Comparison of ENCODE assay signal across 8 cellular contexts in the genomic region with DNA sequence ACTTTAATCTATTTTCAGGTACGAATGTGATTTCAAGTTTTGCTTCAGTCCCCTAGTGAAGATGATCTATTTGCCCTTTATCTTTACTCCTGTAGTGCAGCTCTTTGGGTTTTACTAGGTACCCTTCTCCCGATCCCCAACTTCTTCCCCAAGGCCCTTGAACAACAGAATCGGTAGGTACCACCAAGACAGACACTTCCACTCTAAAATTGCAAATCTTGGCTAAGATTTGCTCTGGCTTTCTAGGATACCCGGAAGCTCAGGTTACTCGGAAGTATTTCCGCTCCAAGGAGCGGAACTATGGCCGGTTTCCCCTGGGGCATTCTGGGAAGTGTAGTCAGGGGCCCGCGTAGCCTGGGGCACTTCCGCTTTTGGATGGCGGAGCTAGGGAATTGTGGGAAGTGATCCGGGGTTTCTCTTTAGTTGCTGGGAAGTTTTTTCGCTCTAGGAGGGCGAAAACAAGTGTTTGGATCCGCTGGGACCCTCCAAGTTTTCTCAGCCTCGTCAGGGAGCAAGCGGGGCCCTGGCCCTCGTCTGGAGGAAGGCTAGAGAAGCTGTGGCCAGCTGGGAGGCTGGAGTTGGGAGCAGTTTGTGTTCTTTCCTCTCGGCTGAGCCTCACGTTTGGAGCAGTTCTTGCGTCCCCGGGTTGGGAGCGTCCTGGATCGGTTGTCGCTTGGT. TPM values are rescaled to one million over a fixed set of nuclear protein-coding genes. Genes with fewer than 3 reads are reported as not detected.
DNase-seq lines count a peak whose midpoint lies in the region; ATAC-seq, FAIRE-seq and TF ChIP-seq lines count a peak whose summit lies in the region.

No MANE protein-coding gene starts in this region.

- peaks cover 9% of the 10 kb centered on the region for H3K9me3 Mint-ChIP-seq in activated B cell treated with CpG ODN at 0.5 μM for 24 hours

- POLR2A ChIA-PET in activated B cell treated with CpG ODN at 0.5 μM for 24 hours (lab: Charles Lee) = interaction anchor here (0.6 to 2.6 kb wide), 5 partner anchors 42 to 656 kb away, joined by 3 to 32 read pairs (median 6); partner anchors contain the start of genes ZNF180, ZNF224, ZNF226 and ZNF235

- H3K27ac ChIP-seq in caudate nucleus (ENCODE audit: low read depth, low read length) = peak overlapping the region; percentile 88
- H3K27ac ChIP-seq in small intestine (ENCODE audit: low read depth in 1 of 2, low read length in 1 of 2) = peak overlapping the region; percentile 90

- no peak for FAIRE-seq in small intestine (lab: Jason Lieb, UNC)

- H3K9me3 ChIP-seq in small intestine (ENCODE audit: control insufficient read depth, low read depth) = no peaks in the 10 kb centered on the region

- H3K36me3 ChIP-seq in small intestine (ENCODE audit: control insufficient read depth in 2 of 2, insufficient read depth in 2 of 2, low read length in 2 of 2) = no peaks in the 10 kb centered on the region

- peaks cover 14% of the 10 kb centered on the region for H3K36me3 Mint-ChIP-seq in activated B cell treated with CpG ODN at 0.5 μM for 24 hours (ENCODE audit: low read depth)

- WGBS in small intestine, 3 donors = 3 to 5% (median 5%) methylated on average over 26 of the region's 26 CpGs

- H3K4me1 ChIP-seq in small intestine (ENCODE audit: control insufficient read depth in 2 of 2, insufficient read depth in 1 of 2, low read depth in 1 of 2, low read length in 1 of 2) = no peaks in the 10 kb centered on the region

- peak overlapping the region; percentile 86 for H3K27ac Mint-ChIP-seq in activated B cell treated with CpG ODN at 0.5 μM for 24 hours

- CTCF ChIA-PET in activated B cell treated with CpG ODN at 0.5 μM for 24 hours (lab: Charles Lee) = no interaction called here

- no peak for TF ChIP-seq CTCF in activated B cell treated with CpG ODN at 0.5 μM for 24 hours (IDR thresholded peaks at IDR 0.05)

- H3K27me3 Mint-ChIP-seq in activated B cell treated with CpG ODN at 0.5 μM for 24 hours = peaks cover 3% of the 10 kb centered on the region

- peak overlapping the region; percentile 67 to 95 for H3K4me3 ChIP-seq in small intestine (ENCODE audit: low read depth in 1 of 2, low read length in 2 of 2)

- peaks cover 8% of the 10 kb centered on the region for H3K4me1 Mint-ChIP-seq in activated B cell treated with CpG ODN at 0.5 μM for 24 hours

- DNase-seq in NK-92 treated with Interleukin-12 subunit alpha and Interleukin-12 subunit beta, amount 100 ng/mL, for 24 hours (lab: John Stamatoyannopoulos, UW) = peak; percentile 69
- DNase-seq in NK-92 (lab: John Stamatoyannopoulos, UW; ENCODE audit: unreplicated experiment) = no peak
- DNase-seq in NCI-H2107 (lab: John Stamatoyannopoulos, UW) = peak; percentile 79
- DNase-seq in activated B cell treated with CpG ODN at 0.5 μM for 24 hours = peak; percentile 71
- peak in 60 of 61 donors; percentile 22 to 95 (median 83) for DNase-seq in caudate nucleus (lab: John Stamatoyannopoulos, UW)
- peak; percentile 86 for DNase-seq in iPS-NIHi7 (ENCODE audit: extremely low spot score)
- peak; percentile 96 for DNase-seq in small intestine

- intact Hi-C loops in activated B cell treated with CpG ODN at 0.5 μM for 24 hours (cut with micrococcal nuclease) = loop anchor here (1.0 to 5.0 kb wide), 7 partner anchors 42 to 305 kb away; partner anchors contain the start of genes ZNF222, ZNF225, ZNF226 and ZNF233

- peak overlapping the region; percentile 94 for H3K4me3 Mint-ChIP-seq in activated B cell treated with CpG ODN at 0.5 μM for 24 hours

- ATAC-seq in HG03039 (IDR thresholded peaks at IDR 0.05; ENCODE audit: unreplicated experiment) (peak; percentile 77), activated B cell treated with CpG ODN at 0.5 μM for 24 hours (ENCODE audit: low read depth) (peak; percentile 91)

- no peaks in the 10 kb centered on the region for H3K27me3 ChIP-seq in small intestine (ENCODE audit: control insufficient read depth in 2 of 2, insufficient read depth in 2 of 2, low read length in 2 of 2)

RNA-seq across cellular contexts. Expression of gene ZNF227, which starts 5.1 kb away (rescaled TPM):
- 33.1 and 36.9 TPM in 2 replicates for total RNA-seq in activated B cell treated with CpG ODN at 0.5 μM for 24 hours
- polyA plus RNA-seq in small intestine = 1 to 10 TPM; 3.8 to 5.8 (median 4.3) TPM

RNA-seq across cellular contexts. Expression of gene ZNF226, which starts 42.4 kb away (rescaled TPM):
- 37.7 and 38.3 TPM in 2 replicates for total RNA-seq in activated B cell treated with CpG ODN at 0.5 μM for 24 hours
- 10 to 100 TPM; 13.6 to 22.6 (median 17.3) TPM for polyA plus RNA-seq in small intestine

RNA-seq across cellular contexts. Expression of gene ZNF233, which starts 52.4 kb away (rescaled TPM):
- 0.18 and 0.81 TPM in 2 replicates for total RNA-seq in activated B cell treated with CpG ODN at 0.5 μM for 24 hours
- polyA plus RNA-seq in small intestine = under 1 TPM in 2 of 3 donors, not detected in 1; 0.22 to 0.91 TPM
